ENCODE assay signal across 30 cellular contexts in genomic region chr2:108982259-108982679, GRCh38. TPM values are rescaled to one million over a fixed set of nuclear protein-coding genes. Genes with fewer than 3 reads are reported as not detected.
DNase-seq lines count a peak whose midpoint lies in the region; ATAC-seq, FAIRE-seq and TF ChIP-seq lines count a peak whose summit lies in the region.
"Had no signal": no experiment of that assay in that cellular context is flagged by ENCODE, and none has a peak within 500 bp of the region (broad histone marks: within the 10 kb centered on the region; RNA-seq: fewer than 3 reads in every experiment).

No MANE protein-coding gene starts in this region.

- no peak for FAIRE-seq in A549 (lab: Jason Lieb, UNC)
- FAIRE-seq: D721Med, kidney had no signal

- no peak overlapping the region for H3K14ac ChIP-seq in mesenchymal stem cell (ENCODE audit: low read length in 2 of 2)

- no peak overlapping the region for H2AFZ ChIP-seq in mesenchymal stem cell (ENCODE audit: low read depth, low read length)

- H3K36me3 ChIP-seq in mesenchymal stem cell (ENCODE audit: control insufficient read depth in 1 of 2, insufficient read depth in 2 of 2, low read depth in 1 of 2, low read length in 2 of 2) = no peaks in the 10 kb centered on the region
- no peaks in the 10 kb centered on the region for H3K36me3 ChIP-seq in CD8-positive, alpha-beta memory T cell (ENCODE audit: insufficient read depth, low read length)
- H3K36me3 ChIP-seq: adrenal gland; BLaER1 treated with 17β-estradiol and CSF1 and Interleukin-3, amounts not matched to agents 10 nM and 100 nM; lower lobe of right lung; sigmoid colon; SJCRH30 had no signal

- H3K9ac ChIP-seq in mesenchymal stem cell (ENCODE audit: low read length) = no peak overlapping the region
- H3K9ac ChIP-seq: BLaER1 treated with 17β-estradiol and CSF1 and Interleukin-3, amounts not matched to agents 10 nM and 100 nM had no signal

- no peak for TF ChIP-seq RAD21 in A549 (conservative IDR thresholded peaks at IDR 0.05 in 1 of 2, IDR thresholded peaks at IDR 0.05 in 1 of 2)

- H4K91ac ChIP-seq in mesenchymal stem cell (ENCODE audit: low read length) = no peak overlapping the region

- H3K18ac ChIP-seq in mesenchymal stem cell (ENCODE audit: low read depth in 1 of 2, low read length in 2 of 2) = no peak overlapping the region

- POLR2A ChIA-PET in A549 (lab: Yijun Ruan, JAX) = interaction anchor here (1.0 kb wide), 1 partner anchor 10 kb away, joined by 3 read pairs; no protein-coding TSS in a partner anchor
- POLR2A ChIA-PET in WTC11 (lab: Charles Lee) = no interaction called here
- POLR2A ChIA-PET in CD8-positive, alpha-beta memory T cell (lab: Charles Lee) = no interaction called here

- no peak overlapping the region for H3K4me3 Mint-ChIP-seq in WTC11
- H3K4me3 Mint-ChIP-seq in CD8-positive, alpha-beta memory T cell = no peak overlapping the region
- H3K4me3 Mint-ChIP-seq: activated CD8-positive, alpha-beta T cell treated with anti-CD3 and anti-CD28 coated beads, Interleukin-2, amount 10 ng/mL, durations not matched to agents 7 days and 5 days; brain; IgD-negative memory B cell; stimulated activated effector memory CD8-positive, alpha-beta T cell treated with anti-CD3 and anti-CD28 coated beads, Interleukin-12 subunit alpha, Interleukin-12 subunit beta, amount 100 ng/mL, for 72 hours had no signal

- no peaks in the 10 kb centered on the region for H3K9me3 Mint-ChIP-seq in WTC11
- H3K9me3 Mint-ChIP-seq in CD8-positive, alpha-beta memory T cell = no peaks in the 10 kb centered on the region
- H3K9me3 Mint-ChIP-seq: IgD-negative memory B cell; stimulated activated effector memory CD8-positive, alpha-beta T cell treated with anti-CD3 and anti-CD28 coated beads, Interleukin-12 subunit alpha, Interleukin-12 subunit beta, amount 100 ng/mL, for 72 hours had no signal

- H3K23ac ChIP-seq in mesenchymal stem cell (ENCODE audit: low read length in 2 of 2) = no peak overlapping the region

- peaks cover 6% of the 10 kb centered on the region for H3K4me1 Mint-ChIP-seq in WTC11
- peaks cover 19 to 30% (median 26%) of the 10 kb centered on the region in 3 donors for H3K4me1 Mint-ChIP-seq in CD8-positive, alpha-beta memory T cell
- H3K4me1 Mint-ChIP-seq: IgD-negative memory B cell had no signal

- peaks cover 38% of the 10 kb centered on the region for H3K4me1 ChIP-seq in A549
- H3K4me1 ChIP-seq in mesenchymal stem cell (ENCODE audit: control insufficient read depth, insufficient read depth, low read depth, low read length) = peaks cover 22% of the 10 kb centered on the region
- peaks cover 36% of the 10 kb centered on the region for H3K4me1 ChIP-seq in CD8-positive, alpha-beta memory T cell (ENCODE audit: insufficient read depth, low read length)
- H3K4me1 ChIP-seq: adrenal gland, SJCRH30 had no signal

- peak overlapping the region in 1 of 2 experiments; percentile 48; a peak in 1 of 6 replicates for H3K27ac ChIP-seq in A549
- H3K27ac ChIP-seq in mesenchymal stem cell (ENCODE audit: low read length, poor library complexity, severe bottlenecking) = no peak overlapping the region
- H3K27ac ChIP-seq in CD8-positive, alpha-beta memory T cell (ENCODE audit: low read depth, low read length) = no peak overlapping the region
- H3K27ac ChIP-seq: adrenal gland; BLaER1 treated with 17β-estradiol and CSF1 and Interleukin-3, amounts not matched to agents 10 nM and 100 nM; lower lobe of right lung; sigmoid colon; SJCRH30 had no signal

- no peak overlapping the region for H2BK5ac ChIP-seq in mesenchymal stem cell (ENCODE audit: low read depth, low read length, poor library complexity, severe bottlenecking)

- CTCF ChIA-PET in A549 (lab: Yijun Ruan, JAX) (interaction anchor here (0.9 kb wide), 1 partner anchor 19 kb away, joined by 3 read pairs; no protein-coding TSS in a partner anchor), WTC11 (lab: Charles Lee) (no interaction called here)
- CTCF ChIA-PET in CD8-positive, alpha-beta memory T cell (lab: Charles Lee) = no interaction called here

- no peak overlapping the region for H3K4ac ChIP-seq in mesenchymal stem cell (ENCODE audit: low read depth in 1 of 2, low read length in 2 of 2)

- WGBS in A549 (ENCODE audit: missing lambda C conversion rate) = 3% methylated on average over 4 of the region's 4 CpGs
- WGBS in mesenchymal stem cell = 49% methylated on average over 4 of the region's 4 CpGs

- H3K4me3 ChIP-seq in A549 (no peak overlapping the region), mesenchymal stem cell (ENCODE audit: insufficient read depth in 1 of 2, low read depth in 1 of 2, low read length in 2 of 2) (no peak overlapping the region)
- no peak overlapping the region for H3K4me3 ChIP-seq in CD8-positive, alpha-beta memory T cell (ENCODE audit: low read length)
- H3K4me3 ChIP-seq: adrenal gland; BLaER1 treated with 17β-estradiol and CSF1 and Interleukin-3, amounts not matched to agents 10 nM and 100 nM; lower lobe of right lung; sigmoid colon; SJCRH30 had no signal

- H3K4me2 ChIP-seq in A549 = peak overlapping the region; percentile 58
- H3K4me2 ChIP-seq in mesenchymal stem cell (ENCODE audit: low read length, poor library complexity, severe bottlenecking) = no peak overlapping the region
- H3K4me2 ChIP-seq: BLaER1 treated with 17β-estradiol and CSF1 and Interleukin-3, amounts not matched to agents 10 nM and 100 nM had no signal

- H2BK12ac ChIP-seq in mesenchymal stem cell (ENCODE audit: low read length in 2 of 2) = no peak overlapping the region

- TF ChIP-seq CTCF in A549 (IDR thresholded peaks at IDR 0.05) (no peak), WTC11 (IDR thresholded peaks at IDR 0.05) (no peak)

- H3K27ac Mint-ChIP-seq in WTC11 = no peak overlapping the region
- no peak overlapping the region for H3K27ac Mint-ChIP-seq in CD8-positive, alpha-beta memory T cell
- H3K27ac Mint-ChIP-seq: activated CD8-positive, alpha-beta T cell treated with anti-CD3 and anti-CD28 coated beads, Interleukin-2, amount 10 ng/mL, durations not matched to agents 7 days and 5 days; IgD-negative memory B cell had no signal

- H3K27me3 ChIP-seq in mesenchymal stem cell (ENCODE audit: control insufficient read depth in 1 of 2, insufficient read depth in 1 of 2, low read length in 2 of 2) = peaks cover 44 to 93% of the 10 kb centered on the region in 2 experiments
- no peaks in the 10 kb centered on the region for H3K27me3 ChIP-seq in CD8-positive, alpha-beta memory T cell (ENCODE audit: insufficient read depth, low read length, poor library complexity, severe bottlenecking)
- H3K27me3 ChIP-seq: BLaER1 treated with 17β-estradiol and CSF1 and Interleukin-3, amounts not matched to agents 10 nM and 100 nM; SJCRH30 had no signal

- no peak overlapping the region for H2BK15ac ChIP-seq in mesenchymal stem cell (ENCODE audit: low read depth, poor library complexity, severe bottlenecking)

- no peaks in the 10 kb centered on the region for H3K27me3 Mint-ChIP-seq in WTC11 (ENCODE audit: low read depth)
- H3K27me3 Mint-ChIP-seq in CD8-positive, alpha-beta memory T cell = peaks cover 0 to 4% of the 10 kb centered on the region in 2 donors

- no peak overlapping the region for H4K8ac ChIP-seq in mesenchymal stem cell (ENCODE audit: low read length)

- H3K36me3 Mint-ChIP-seq in WTC11 = no peaks in the 10 kb centered on the region
- no peaks in the 10 kb centered on the region for H3K36me3 Mint-ChIP-seq in CD8-positive, alpha-beta memory T cell
- H3K36me3 Mint-ChIP-seq: brain; IgD-negative memory B cell; stimulated activated effector memory CD8-positive, alpha-beta T cell treated with anti-CD3 and anti-CD28 coated beads, Interleukin-12 subunit alpha, Interleukin-12 subunit beta, amount 100 ng/mL, for 72 hours had no signal

- TF ChIP-seq EP300 in A549 (IDR thresholded peaks at IDR 0.05) = peak in 1 of 2 experiments; percentile 44; a peak in 1 of 5 replicates

- DNase-seq in A549 (ENCODE audit: low read depth in 1 of 2, low spot score in 1 of 2) (peak in 1 of 2 experiments; percentile 57), DMS53 treated with DMSO at 0.1 percent for 48 hours (lab: John Stamatoyannopoulos, UW; ENCODE audit: unreplicated experiment) (peak; percentile 37), WTC11 (ENCODE audit: low spot score) (no peak), mesenchymal stem cell (peak; percentile 33), hepatic stellate cell (ENCODE audit: low spot score) (no peak)
- DNase-seq in CD8-positive, alpha-beta memory T cell = no peak
- DNase-seq: ACHN; activated CD8-positive, alpha-beta T cell treated with anti-CD3 and anti-CD28 coated beads, Interleukin-2, amount 10 ng/mL, durations not matched to agents 7 days and 5 days; activated effector memory CD4-positive, alpha-beta T cell treated with anti-CD3 and anti-CD28 coated beads, Interleukin-2, amount 50 U/mL, for 16 hours; activated T-cell treated with anti-CD3 and anti-CD28 coated beads for 4 hours; adrenal gland; cerebellar nuclear complex; GOT3; kidney; lower lobe of right lung; NCI-H1105; NCI-H2029; NCI-H526; sigmoid colon; SJCRH30; stimulated activated CD4-positive, alpha-beta T cell treated with anti-CD3 and anti-CD28 coated beads, Interleukin-4, amount 100 ng/mL, for 24 hours; substantia nigra had no signal

- no peaks in the 10 kb centered on the region for H3K9me3 ChIP-seq in A549
- H3K9me3 ChIP-seq in mesenchymal stem cell (ENCODE audit: control insufficient read depth, low read length) = no peaks in the 10 kb centered on the region
- no peaks in the 10 kb centered on the region for H3K9me3 ChIP-seq in CD8-positive, alpha-beta memory T cell (ENCODE audit: low read length)
- H3K9me3 ChIP-seq: adrenal gland; BLaER1 treated with 17β-estradiol and CSF1 and Interleukin-3, amounts not matched to agents 10 nM and 100 nM; lower lobe of right lung; sigmoid colon; SJCRH30 had no signal

- no peak overlapping the region for H2BK120ac ChIP-seq in mesenchymal stem cell (ENCODE audit: low read depth, low read length)

- ATAC-seq in A549 = peak; percentile 41 to 74; a peak in 5 of 6 replicates
- ATAC-seq in WTC11 = no peak
- ATAC-seq in HG03175 (IDR thresholded peaks at IDR 0.05; ENCODE audit: unreplicated experiment) = no peak
- no peak for ATAC-seq in HG02678 (IDR thresholded peaks at IDR 0.05; ENCODE audit: unreplicated experiment)
- ATAC-seq: activated CD8-positive, alpha-beta T cell treated with anti-CD3 and anti-CD28 coated beads, Interleukin-2, amount 10 ng/mL, durations not matched to agents 7 days and 5 days; stimulated activated effector memory CD8-positive, alpha-beta T cell treated with anti-CD3 and anti-CD28 coated beads, Interleukin-12 subunit alpha, Interleukin-12 subunit beta, amount 100 ng/mL, for 72 hours had no signal

- no peak for TF ChIP-seq POLR2A in A549 (IDR thresholded peaks at IDR 0.05; ENCODE audit: low read length)

- H3K79me1 ChIP-seq in mesenchymal stem cell (replicated peaks; ENCODE audit: low read length, poor library complexity, severe bottlenecking) = no peaks in the 10 kb centered on the region

- no peak overlapping the region for H2AK5ac ChIP-seq in mesenchymal stem cell (ENCODE audit: low read length, severe bottlenecking)

RNA-seq across cellular contexts. Expression of gene EDAR, which starts 6.8 kb away (rescaled TPM):
- polyA plus RNA-seq in A549 (2011; rRNA removed) = 0.26 and 0.32 TPM in 2 replicates
- 0.01 and 0.03 TPM in 2 replicates for polyA plus RNA-seq in A549 (2012; cell fraction: cytosol; rRNA removed)
- polyA plus RNA-seq in A549 (2012; cell fraction: nucleus; rRNA removed) = 0.04 TPM in 2 replicates
- 0.03 to 0.05 TPM (median 0.04 TPM) in 3 replicates for polyA plus RNA-seq in A549 (2017; fragmentation: RNase III; extraction: RNeasy Plus Mini Kit Qiagen cat#74134 plus additional on column Dnase treatment)
- 0.17 and 0.19 TPM in 2 replicates for polyA minus RNA-seq in A549 (2011; rRNA and poly(A)+ RNA removed)
- 0.05 TPM in 1 of 3 replicates, not detected in the others for total RNA-seq in WTC11 (2021)
- polyA plus RNA-seq in mesenchymal stem cell (2013, experiment 1 of 2) = not detected
- polyA plus RNA-seq in mesenchymal stem cell (2013, experiment 2 of 2) = not detected
- under 1 TPM; 0.07 to 0.16 TPM for total RNA-seq in CD8-positive, alpha-beta memory T cell
- 0.64 TPM for polyA plus RNA-seq in CD8-positive, alpha-beta memory T cell
- total RNA-seq: activated CD8-positive, alpha-beta T cell treated with anti-CD3 and anti-CD28 coated beads, Interleukin-2, amount 10 ng/mL, durations not matched to agents 7 days and 5 days; adrenal gland; posterior vena cava; sigmoid colon; SJCRH30 had no signal
- polyA plus RNA-seq: adrenal gland had no signal

Comparison
In these comparisons a context has a peak if more than half of its experiments do, and no peak if none do; other contexts are left out.
1. ATAC-seq: peak in A549 (2 of 2); none in WTC11 (single experiment), HG03175 (single experiment) and HG02678 (single experiment).
2. DNase-seq: peak in DMS53 treated with DMSO at 0.1 percent for 48 hours (single experiment) and mesenchymal stem cell (single experiment); none in WTC11 (single experiment), hepatic stellate cell (single experiment) and CD8-positive, alpha-beta memory T cell (0 of 5).
3. Of the 8 proteins assayed by ChIP-seq in both WTC11 and A549: peak only in WTC11: none; only in A549: JUN; in both: none; in neither: 7.